ENCODE assay signal across 8 cellular contexts in genomic region chr17:7214300-7215135, GRCh38. TPM values are rescaled to one million over a fixed set of nuclear protein-coding genes. Genes with fewer than 3 reads are reported as not detected.
DNase-seq lines count a peak whose midpoint lies in the region; ATAC-seq and TF ChIP-seq lines count a peak whose summit lies in the region.

No MANE protein-coding gene starts in this region.

- no peak overlapping the region; the same call in 1 of the 2 replicates for H3K4ac ChIP-seq in H9 (ENCODE audit: low read depth, low read length)

- peaks cover 2% of the 10 kb centered on the region for H3K79me1 ChIP-seq in H9 (ENCODE audit: insufficient read depth, low read depth, low read length, poor library complexity, severe bottlenecking)

- H2BK15ac ChIP-seq in H9 (ENCODE audit: low read depth, low read length) = no peak overlapping the region

- no peak overlapping the region for H3T11ph ChIP-seq in H9 (ENCODE audit: low read length)

- H3K27ac Mint-ChIP-seq in H9 (peak overlapping the region; percentile 96 to 100 (median 99)), nephron (peak overlapping the region; percentile 89 to 96 (median 95))

- WGBS in H9 (ENCODE audit: extremely low coverage, insufficient read length, low lambda C conversion rate) = no CpG with 5 or more reads among the region's 45 CpGs

- no peak overlapping the region for H4K91ac ChIP-seq in H9 (ENCODE audit: insufficient read length, low read depth, low read length)

- no peak overlapping the region for H3K23ac ChIP-seq in H9 (ENCODE audit: insufficient read length, low read depth, low read length)

- TF ChIP-seq CTCF in H9 (conservative IDR thresholded peaks at IDR 0.05) (peak; percentile 71), RWPE2 (IDR thresholded peaks at IDR 0.05; ENCODE audit: poor library complexity, severe bottlenecking) (peak; percentile 43), fibroblast of pulmonary artery (IDR thresholded peaks at IDR 0.05; ENCODE audit: low read length, missing control alignments) (peak; percentile 57), nephron (IDR thresholded peaks at IDR 0.05; ENCODE audit: unreplicated experiment in 3 of 3) (peak; percentile 49 to 67 (median 54))

- H3K36me3 ChIP-seq in RWPE2 (ENCODE audit: low read depth) = no peaks in the 10 kb centered on the region

- peak overlapping the region; percentile 28 for H3K4me3 ChIP-seq in RWPE2 (ENCODE audit: severe bottlenecking)
- peak overlapping the region; percentile 61 for H3K4me3 ChIP-seq in fibroblast of pulmonary artery (replicated peaks; ENCODE audit: low read depth, low read length)

- H4K8ac ChIP-seq in H9 (replicated peaks; ENCODE audit: insufficient read length, low read depth, low read length) = no peak overlapping the region

- H3K4me1 Mint-ChIP-seq in H9 (peaks cover 64 to 73% of the 10 kb centered on the region in 2 experiments), nephron (peaks cover 70% of the 10 kb centered on the region)

- peak; percentile 84 for ATAC-seq in RWPE2 (ENCODE audit: low read depth)
- ATAC-seq in stimulated activated naive CD8-positive, alpha-beta T cell treated with anti-CD3 and anti-CD28 coated beads, Interleukin-15, Interleukin-2, amounts not matched to agents 100 U/mL and 50 U/mL, for 24 hours = peak; percentile 86

- H3K4me2 ChIP-seq in H9 (ENCODE audit: insufficient read depth, insufficient read length, low read length) = peak overlapping the region; percentile 87

- H2AK5ac ChIP-seq in H9 (ENCODE audit: insufficient read length, low read length) = no peak overlapping the region

- no peak overlapping the region for H3K9ac ChIP-seq in H9 (ENCODE audit: extremely low read depth, insufficient read length, low read length)

- DNase-seq in ELF-1 (ENCODE audit: low read depth, low spot score) = peak; percentile 99
- DNase-seq in H9 = peak; percentile 100
- DNase-seq in M059J (ENCODE audit: low read depth) = peak; percentile 95
- DNase-seq in RWPE2 (ENCODE audit: low spot score) = peak; percentile 99
- peak; percentile 98 for DNase-seq in activated T-helper 9 cell treated with anti-CD3 and anti-CD28 coated beads, Interleukin-2, amount 50 U/mL, for 16 hours (ENCODE audit: low read depth)
- peak; percentile 96 for DNase-seq in fibroblast of pulmonary artery (ENCODE audit: low read depth)
- peak; percentile 100 for DNase-seq in stimulated activated naive CD8-positive, alpha-beta T cell treated with anti-CD3 and anti-CD28 coated beads, Interleukin-15, Interleukin-2, amounts not matched to agents 100 U/mL and 50 U/mL, for 24 hours

- H4K5ac ChIP-seq in H9 (ENCODE audit: insufficient read length, low read depth, low read length) = no peak overlapping the region

- H3K79me2 ChIP-seq in H9 (ENCODE audit: insufficient read depth, low read length) = peaks cover 3% of the 10 kb centered on the region; the same call in 1 of the 2 replicates

- H2BK120ac ChIP-seq in H9 (ENCODE audit: low read depth, low read length, poor library complexity, severe bottlenecking) = no peak overlapping the region

- no peaks in the 10 kb centered on the region for H4K20me1 ChIP-seq in H9 (ENCODE audit: control insufficient read depth, insufficient read depth, insufficient read length)

- peaks cover 3% of the 10 kb centered on the region; the same call in 1 of the 2 replicates for H3K4me1 ChIP-seq in H9 (ENCODE audit: insufficient read depth, low read length)
- H3K4me1 ChIP-seq in RWPE2 (ENCODE audit: insufficient read depth, poor library complexity, severe bottlenecking) = peaks cover 5% of the 10 kb centered on the region

- no peak overlapping the region for H2AFZ ChIP-seq in H9 (ENCODE audit: low read length)

- H3K27ac ChIP-seq in H9 (ENCODE audit: insufficient read length, low read depth, low read length) (no peak overlapping the region), RWPE2 (ENCODE audit: poor library complexity, severe bottlenecking) (peak overlapping the region; percentile 62)

- no peaks in the 10 kb centered on the region for H3K27me3 ChIP-seq in H9 (ENCODE audit: insufficient read depth, low read length)
- H3K27me3 ChIP-seq in RWPE2 (ENCODE audit: insufficient read depth, poor library complexity, severe bottlenecking) = no peaks in the 10 kb centered on the region

- peaks cover 23% of the 10 kb centered on the region for H3K23me2 ChIP-seq in H9 (ENCODE audit: insufficient read length, low read depth, low read length, poor library complexity, severe bottlenecking)

- peaks cover 0 to 3% (median 0%) of the 10 kb centered on the region in 3 experiments; a peak in 3 of 7 replicates for H3K36me3 Mint-ChIP-seq in H9 (ENCODE audit: insufficient read depth in 1 of 3, low read depth in 3 of 3)
- H3K36me3 Mint-ChIP-seq in nephron (ENCODE audit: low read depth) = peaks cover 5% of the 10 kb centered on the region

- H3K27me3 Mint-ChIP-seq in H9 (ENCODE audit: low read depth) (no peaks in the 10 kb centered on the region; the same call in 1 of the 2 replicates), nephron (ENCODE audit: low read depth) (peaks cover 4% of the 10 kb centered on the region)

- H3K4me3 Mint-ChIP-seq in H9 (peak overlapping the region; percentile 71 to 91), nephron (peak overlapping the region; percentile 86 to 90 (median 89))

- H2BK5ac ChIP-seq in H9 (ENCODE audit: insufficient read length, low read length) = no peak overlapping the region

- no peak overlapping the region for H3K56ac ChIP-seq in H9 (ENCODE audit: insufficient read length, low read depth, low read length)

- H3K9me3 ChIP-seq in H9 (ENCODE audit: control insufficient read depth, low read depth, low read length) = no peaks in the 10 kb centered on the region
- no peaks in the 10 kb centered on the region for H3K9me3 ChIP-seq in RWPE2 (ENCODE audit: severe bottlenecking)

- no peak overlapping the region for H2BK12ac ChIP-seq in H9 (ENCODE audit: insufficient read length, low read depth, low read length)

- H3K9me3 Mint-ChIP-seq in H9 = no peaks in the 10 kb centered on the region
- H3K9me3 Mint-ChIP-seq in nephron = no peaks in the 10 kb centered on the region

- H3K14ac ChIP-seq in H9 (ENCODE audit: insufficient read depth, low read length) = peak overlapping the region; percentile 79; the same call in 1 of the 2 replicates

- H2BK20ac ChIP-seq in H9 (ENCODE audit: low read depth, low read length, poor library complexity, severe bottlenecking) = no peak overlapping the region

- peak overlapping the region; percentile 94 for H3K18ac ChIP-seq in H9 (ENCODE audit: insufficient read length, low read depth, low read length)

RNA-seq across cellular contexts. Expression of gene DLG4, which starts 5.1 kb away (rescaled TPM):
- total RNA-seq in H9 (2021) = 38.2 and 38.3 TPM in 2 replicates
- 4.7 and 7.8 TPM in 2 replicates for total RNA-seq in M059J (2014; rRNA removed; shearing (Covaris generic))

RNA-seq across cellular contexts. Expression of gene ACADVL, which starts 5.2 kb away (rescaled TPM):
- total RNA-seq in H9 (2021) = 272 and 283 TPM in 2 replicates
- total RNA-seq in M059J (2014; rRNA removed; shearing (Covaris generic)) = 294 and 491 TPM in 2 replicates

RNA-seq across cellular contexts. Expression of gene DVL2, which starts 19.8 kb away (rescaled TPM):
- 82.9 and 84.1 TPM in 2 replicates for total RNA-seq in H9 (2021)
- total RNA-seq in M059J (2014; rRNA removed; shearing (Covaris generic)) = 23.9 and 39.1 TPM in 2 replicates

RNA-seq across cellular contexts. Expression of gene PHF23, which starts 24.7 kb away (rescaled TPM):
- total RNA-seq in H9 (2021) = 105 and 110 TPM in 2 replicates
- 49.6 and 53.3 TPM in 2 replicates for total RNA-seq in M059J (2014; rRNA removed; shearing (Covaris generic))

RNA-seq across cellular contexts. Expression of gene GABARAP, which starts 27.7 kb away (rescaled TPM):
- total RNA-seq in H9 (2021) = 261 and 266 TPM in 2 replicates
- total RNA-seq in M059J (2014; rRNA removed; shearing (Covaris generic)) = 575 and 595 TPM in 2 replicates
